ENCODE assay signal across 23 cellular contexts in the genomic region with DNA sequence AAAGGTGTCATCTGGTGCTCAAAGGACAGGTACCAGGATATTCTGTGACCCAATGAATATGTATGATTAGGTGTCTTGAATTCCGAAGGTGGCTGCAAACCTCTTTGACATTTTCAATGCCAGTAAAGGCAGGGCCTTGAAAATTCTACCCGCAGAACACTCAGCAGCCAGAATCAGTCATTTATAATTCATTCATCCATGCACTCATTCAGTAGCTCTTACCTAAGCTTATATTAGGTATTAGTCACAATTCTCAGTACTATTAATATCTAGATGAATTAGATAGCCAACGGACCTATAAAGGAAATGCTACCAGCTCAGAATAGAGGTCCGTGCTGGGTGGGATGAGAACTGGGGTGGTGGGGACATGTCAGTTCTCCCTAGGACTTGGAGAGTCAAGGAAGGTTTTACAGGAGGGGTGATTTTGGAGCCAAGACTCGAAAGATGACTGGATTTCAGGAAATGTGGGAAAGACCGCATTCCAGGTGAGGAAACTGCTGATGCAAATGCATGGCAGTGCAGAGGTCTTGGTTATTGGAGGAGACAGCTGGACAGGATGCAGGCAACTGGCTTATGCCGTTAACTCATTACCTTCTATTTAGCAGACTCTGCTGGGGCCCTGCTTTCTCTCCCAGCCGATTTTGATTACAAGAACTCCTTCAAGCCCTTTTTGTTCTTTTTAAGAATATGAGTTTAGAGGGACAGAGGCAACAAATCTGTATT. TPM values are rescaled to one million over a fixed set of nuclear protein-coding genes. Genes with fewer than 3 reads are reported as not detected.
DNase-seq lines count a peak whose midpoint lies in the region; ATAC-seq and TF ChIP-seq lines count a peak whose summit lies in the region.
"Had no signal": no experiment of that assay in that cellular context is flagged by ENCODE, and none has a peak within 500 bp of the region (broad histone marks: within the 10 kb centered on the region; RNA-seq: fewer than 3 reads in every experiment).

No MANE protein-coding gene starts in this region.

- no peak overlapping the region for H2BK15ac ChIP-seq in mesendoderm (replicated peaks; ENCODE audit: low read depth)

- peak overlapping the region; percentile 26 for H3K27ac Mint-ChIP-seq in activated naive CD4-positive, alpha-beta T cell treated with anti-CD3 and anti-CD28 coated beads, Interleukin-2, amount 50 U/mL, for 24 hours
- no peak overlapping the region for H3K27ac Mint-ChIP-seq in activated naive CD4-positive, alpha-beta T cell treated with anti-CD3 and anti-CD28 coated beads, Interleukin-2, amount 50 U/mL, for 72 hours
- peak overlapping the region; percentile 60 to 88 for H3K27ac Mint-ChIP-seq in T-cell
- H3K27ac Mint-ChIP-seq: stimulated activated naive CD8-positive, alpha-beta T cell treated with anti-CD3 and anti-CD28 coated beads, Interleukin-15, Interleukin-2, amounts not matched to agents 100 ng/mL and 50 ng/mL, for 24 hours had no signal

- peaks cover 100% of the 10 kb centered on the region for H3K4me1 Mint-ChIP-seq in activated naive CD4-positive, alpha-beta T cell treated with anti-CD3 and anti-CD28 coated beads, Interleukin-2, amount 50 U/mL, for 24 hours
- peaks cover 98 to 99% (median 99%) of the 10 kb centered on the region in 3 donors for H3K4me1 Mint-ChIP-seq in T-cell

- H3K4me3 ChIP-seq in mesendoderm (ENCODE audit: low read length) (no peak overlapping the region), testis (no peak overlapping the region)
- H3K4me3 ChIP-seq: PC-9, SK-N-MC had no signal

- H3K36me3 ChIP-seq in mesendoderm (ENCODE audit: control insufficient read depth, insufficient read depth, low read length) (peaks cover 2% of the 10 kb centered on the region), testis (ENCODE audit: low read depth, missing control alignments) (no peaks in the 10 kb centered on the region)

- no CpG with 5 or more reads among the region's 8 CpGs for WGBS in mesendoderm (ENCODE audit: extremely low coverage, insufficient coverage, low lambda C conversion rate)
- 52% methylated on average over 8 of the region's 8 CpGs for WGBS in testis, 2 donors

- DNase-seq in activated naive CD4-positive, alpha-beta T cell treated with anti-CD3 and anti-CD28 coated beads, Interleukin-2, amount 50 U/mL, for 72 hours (ENCODE audit: low spot score in 2 of 2): no peak
- DNase-seq in T-cell (no peak), mesendoderm (peak; percentile 3), testis (no peak), globus pallidus (ENCODE audit: low spot score) (no peak), UCSD-AML1 (lab: John Stamatoyannopoulos, UW; ENCODE audit: unreplicated experiment) (no peak)
- DNase-seq: activated CD4-positive, alpha-beta T cell treated with anti-CD3 and anti-CD28 coated beads for 48 hours; activated CD8-positive, alpha-beta memory T cell treated with anti-CD3 and anti-CD28 coated beads, Interleukin-2, amount 50 U/mL, for 4 hours; activated gamma-delta T cell treated with Interleukin-2 at 50 U/mL for 16 hours; DMS53; NCI-H1436 treated with DMSO at 0.1 percent for 48 hours; NCI-H2171; NCI-H69; PC-9; stimulated activated CD4-positive, alpha-beta T cell treated with anti-CD3 and anti-CD28 coated beads, Interleukin-1b, Interleukin-23, amount 100 ng/mL, for 48 hours; upper lobe of right lung had no signal

- H3K4ac ChIP-seq in mesendoderm (ENCODE audit: low read depth, low read length): no peak overlapping the region

- H3K4me1 ChIP-seq in mesendoderm (ENCODE audit: control insufficient read depth, low read depth, low read length) (peaks cover 4% of the 10 kb centered on the region), testis (peaks cover 50% of the 10 kb centered on the region)

- H3K23ac ChIP-seq in mesendoderm (ENCODE audit: low read length): no peak overlapping the region

- H3K9ac ChIP-seq in mesendoderm (ENCODE audit: low read length): no peak overlapping the region

- no peak overlapping the region for H2BK5ac ChIP-seq in mesendoderm (ENCODE audit: low read length)

- no peak overlapping the region for H3K56ac ChIP-seq in mesendoderm (ENCODE audit: low read length)

- no peak overlapping the region for H4K5ac ChIP-seq in mesendoderm (ENCODE audit: low read length)

- no peaks in the 10 kb centered on the region for H3K9me3 Mint-ChIP-seq in activated naive CD4-positive, alpha-beta T cell treated with anti-CD3 and anti-CD28 coated beads, Interleukin-2, amount 50 U/mL, for 24 hours
- no peaks in the 10 kb centered on the region for H3K9me3 Mint-ChIP-seq in activated naive CD4-positive, alpha-beta T cell treated with anti-CD3 and anti-CD28 coated beads, Interleukin-2, amount 50 U/mL, for 72 hours
- no peaks in the 10 kb centered on the region for H3K9me3 Mint-ChIP-seq in T-cell
- H3K9me3 Mint-ChIP-seq: central memory CD8-positive, alpha-beta T cell; stimulated activated naive CD8-positive, alpha-beta T cell treated with anti-CD3 and anti-CD28 coated beads, Interleukin-15, Interleukin-2, amounts not matched to agents 100 ng/mL and 50 ng/mL, for 24 hours had no signal

- H2BK120ac ChIP-seq in mesendoderm (ENCODE audit: low read depth, low read length): no peak overlapping the region

- no peak for TF ChIP-seq CTCF in testis (IDR thresholded peaks at IDR 0.05)

- H3K79me1 ChIP-seq in mesendoderm (ENCODE audit: low read length): peaks cover 12% of the 10 kb centered on the region

- H3K18ac ChIP-seq in mesendoderm (ENCODE audit: low read length): no peak overlapping the region

- H2AK5ac ChIP-seq in mesendoderm (ENCODE audit: low read length): no peak overlapping the region

- peaks cover 32% of the 10 kb centered on the region for H3K79me2 ChIP-seq in mesendoderm (ENCODE audit: control insufficient read depth, insufficient read depth, low read length)

- no peak overlapping the region for H4K8ac ChIP-seq in mesendoderm (ENCODE audit: low read depth, low read length)

- no peaks in the 10 kb centered on the region for H3K9me3 ChIP-seq in testis
- H3K9me3 ChIP-seq: upper lobe of right lung had no signal

- CTCF ChIA-PET in T-cell (lab: Charles Lee): no interaction called here

- peaks cover 18% of the 10 kb centered on the region for H3K36me3 Mint-ChIP-seq in activated naive CD4-positive, alpha-beta T cell treated with anti-CD3 and anti-CD28 coated beads, Interleukin-2, amount 50 U/mL, for 24 hours
- peaks cover 0 to 17% of the 10 kb centered on the region in 2 donors for H3K36me3 Mint-ChIP-seq in activated naive CD4-positive, alpha-beta T cell treated with anti-CD3 and anti-CD28 coated beads, Interleukin-2, amount 50 U/mL, for 72 hours
- peaks cover 34% of the 10 kb centered on the region for H3K36me3 Mint-ChIP-seq in T-cell

- H3K4me2 ChIP-seq in mesendoderm (ENCODE audit: low read length): no peak overlapping the region

- no peak overlapping the region for H3K4me3 Mint-ChIP-seq in activated naive CD4-positive, alpha-beta T cell treated with anti-CD3 and anti-CD28 coated beads, Interleukin-2, amount 50 U/mL, for 24 hours
- peak overlapping the region; percentile 6 to 99 (median 21) for H3K4me3 Mint-ChIP-seq in T-cell
- H3K4me3 Mint-ChIP-seq: stimulated activated naive CD8-positive, alpha-beta T cell treated with anti-CD3 and anti-CD28 coated beads, Interleukin-15, Interleukin-2, amounts not matched to agents 100 ng/mL and 50 ng/mL, for 24 hours had no signal

- no peaks in the 10 kb centered on the region for H3K27me3 Mint-ChIP-seq in activated naive CD4-positive, alpha-beta T cell treated with anti-CD3 and anti-CD28 coated beads, Interleukin-2, amount 50 U/mL, for 24 hours
- no peaks in the 10 kb centered on the region for H3K27me3 Mint-ChIP-seq in T-cell
- H3K27me3 Mint-ChIP-seq: central memory CD8-positive, alpha-beta T cell had no signal

- TF ChIP-seq POLR2A in testis (IDR thresholded peaks at IDR 0.05): no peak

- no peak for ATAC-seq in activated naive CD4-positive, alpha-beta T cell treated with anti-CD3 and anti-CD28 coated beads, Interleukin-2, amount 50 U/mL, for 72 hours
- ATAC-seq in T-cell (replicated peaks in 1 of 4) (no peak), HG02970 (IDR thresholded peaks at IDR 0.05; ENCODE audit: low FRiP score, unreplicated experiment) (no peak)
- ATAC-seq: HCT116, HepG2, upper lobe of right lung had no signal

- H3K27ac ChIP-seq in mesendoderm (ENCODE audit: low read depth, low read length): no peak overlapping the region
- peak overlapping the region; percentile 87 to 96 for H3K27ac ChIP-seq in testis
- H3K27ac ChIP-seq: PC-9, SK-N-MC, upper lobe of right lung had no signal

- H3K27me3 ChIP-seq in mesendoderm (ENCODE audit: insufficient read depth, low read length, poor library complexity): no peaks in the 10 kb centered on the region
- H3K27me3 ChIP-seq in testis: no peaks in the 10 kb centered on the region
- H3K27me3 ChIP-seq: upper lobe of right lung had no signal

- POLR2A ChIA-PET in T-cell (lab: Charles Lee): interaction anchor here in 1 of 2 donors (0.6 kb wide), 1 partner anchor 223 kb away, joined by 10 read pairs; no protein-coding TSS in a partner anchor

- intact Hi-C loops in testis (cut with DNase I; ENCODE audit: low total_unique reads): loop anchor here (10.0 kb wide), 2 partner anchors 211 to 281 kb away; no protein-coding TSS in a partner anchor

RNA-seq across cellular contexts. Expression of gene TRIB2, which starts 7.2 kb away (rescaled TPM):
- total RNA-seq in activated naive CD4-positive, alpha-beta T cell treated with anti-CD3 and anti-CD28 coated beads, Interleukin-2, amount 50 U/mL, for 72 hours: 1 to 10 TPM; 2.6 to 7.7 TPM
- total RNA-seq in T-cell (100 to 1,000 TPM; 111 to 131 (median 121) TPM), testis (100 to 1,000 TPM; 189 to 190 TPM)
- polyA plus RNA-seq in mesendoderm (2013, experiment 1 of 2): 26.0 TPM
- 27.0 TPM for polyA plus RNA-seq in mesendoderm (2013, experiment 2 of 2)
- polyA plus RNA-seq in testis (ENCODE audit: insufficient read depth, low read depth, low replicate concordance): 54.9 TPM

Comparison
In these comparisons a context has a peak if more than half of its experiments do, and no peak if none do; other contexts are left out.
1. H3K27ac Mint-ChIP-seq: peak in activated naive CD4-positive, alpha-beta T cell treated with anti-CD3 and anti-CD28 coated beads, Interleukin-2, amount 50 U/mL, for 24 hours (single experiment) and T-cell (2 of 2); none in activated naive CD4-positive, alpha-beta T cell treated with anti-CD3 and anti-CD28 coated beads, Interleukin-2, amount 50 U/mL, for 72 hours (0 of 2).
2. RNA of gene TRIB2, which starts 7.2 kb away (total RNA-seq): 189 to 190 TPM in testis and 111 to 131 TPM in T-cell; 2.6 to 7.7 TPM in activated naive CD4-positive, alpha-beta T cell treated with anti-CD3 and anti-CD28 coated beads, Interleukin-2, amount 50 U/mL, for 72 hours; every median in the first group is over 10 times any median in the second.